Comparison of ENCODE assay signal across 1 cellular context in genomic region chr11:10310301-10310841, GRCh38.
TF ChIP-seq lines count a peak whose summit lies in the region.

No MANE protein-coding gene starts in this region.

TF ChIP-seq in endothelial cell of umbilical vein, 7 proteins besides CTCF, POLR2A, EP300 and RAD21 (continued from another document):
- TF ChIP-seq MAX (IDR thresholded peaks at IDR 0.05; ENCODE audit: insufficient read depth, insufficient read length) = no peak
- no peak for TF ChIP-seq JUN (IDR thresholded peaks at IDR 0.05; ENCODE audit: borderline replicate concordance, insufficient read depth, insufficient read length, low read depth)
- TF ChIP-seq GATA2 (IDR thresholded peaks at IDR 0.05; ENCODE audit: insufficient read depth, insufficient read length, low read depth, low read length) = no peak
- no peak for TF ChIP-seq FOS (IDR thresholded peaks at IDR 0.05; ENCODE audit: borderline replicate concordance, insufficient read depth, low read length)
